In genomic region chr2:46460241-46460921, GRCh38 we compare ENCODE assay signal across 14 cellular contexts. TPM values are rescaled to one million over a fixed set of nuclear protein-coding genes. Genes with fewer than 3 reads are reported as not detected.
DNase-seq lines count a peak whose midpoint lies in the region; ATAC-seq, FAIRE-seq and TF ChIP-seq lines count a peak whose summit lies in the region.
"Had no signal": no experiment of that assay in that cellular context is flagged by ENCODE, and none has a peak within 500 bp of the region (broad histone marks: within the 10 kb centered on the region; RNA-seq: fewer than 3 reads in every experiment).

No MANE protein-coding gene starts in this region.

- no peak for TF ChIP-seq RAD21 in K562 (CRISPR knock-in tag; conservative IDR thresholded peaks at IDR 0.05 in 1 of 2, IDR thresholded peaks at IDR 0.05 in 1 of 2)

- no TSS peak for BruUV-seq in K562 (replicated peaks; lab: Mats Ljungman, UMichigan)

- intact Hi-C loops in K562 (cut with micrococcal nuclease): loop anchor here (2.0 kb wide), 1 partner anchor 96 kb away; no protein-coding TSS in a partner anchor

- TF ChIP-seq CTCF in K562 (IDR thresholded peaks at IDR 0.05 in 2 of 3, conservative IDR thresholded peaks at IDR 0.05 in 1 of 3; ENCODE audit: insufficient read depth in 2 of 3, low read depth in 1 of 3, low read length in 3 of 3): no peak

- peaks cover 8 to 10% of the 10 kb centered on the region in 2 experiments; a peak in 4 of 5 replicates for H3K4me1 ChIP-seq in K562 (replicated peaks in 1 of 2; ENCODE audit: control insufficient read depth in 2 of 2, insufficient read depth in 2 of 2, low read length in 2 of 2)

- H3K9me1 ChIP-seq in K562 (ENCODE audit: control insufficient read depth, insufficient read depth, low read length): peaks cover 2% of the 10 kb centered on the region

- peaks cover 8% of the 10 kb centered on the region; the same call in 2 of the 3 replicates for H3K36me3 ChIP-seq in K562 (ENCODE audit: control insufficient read depth, insufficient read depth, low read length)

- POLR2A ChIA-PET in K562 (lab: Yijun Ruan, JAX): interaction anchor here (0.5 to 1.8 kb wide), 5 partner anchors 10 to 413 kb away, joined by 3 to 4 read pairs (median 3); no protein-coding TSS in a partner anchor

- H4K20me1 ChIP-seq in K562 (replicated peaks; ENCODE audit: control insufficient read depth, insufficient read depth, low read length): peaks cover 12% of the 10 kb centered on the region; the same call in 1 of the 2 replicates

- no peak for TF ChIP-seq POLR2A in K562 (conservative IDR thresholded peaks at IDR 0.05)

- no peak overlapping the region for H3K4me3 ChIP-seq in K562
- H3K4me3 ChIP-seq: skin epidermis had no signal

- in situ Hi-C loops in K562 (cut with MboI): no loop called here

- no peaks in the 10 kb centered on the region for H3K9me3 ChIP-seq in K562 (replicated peaks; ENCODE audit: control insufficient read depth, insufficient read depth, low read depth, low read length)

- H2AFZ ChIP-seq in K562 (ENCODE audit: low read depth, low read length): peak overlapping the region; percentile 18; the same call in 1 of the 2 replicates

- ATAC-seq in K562: peak; percentile 13
- ATAC-seq in HG03354 (IDR thresholded peaks at IDR 0.05; ENCODE audit: poor library complexity, severe bottlenecking, unreplicated experiment): no peak

- H3K9ac ChIP-seq in K562 (ENCODE audit: insufficient read depth in 1 of 2, low read depth in 2 of 2, low read length in 2 of 2): peak overlapping the region in 1 of 2 experiments; percentile 53; a peak in 2 of 4 replicates

- TF ChIP-seq EP300 in K562 (IDR thresholded peaks at IDR 0.05; ENCODE audit: low read length): no peak

- H3K4me2 ChIP-seq in K562 (ENCODE audit: insufficient read depth, low read length): no peak overlapping the region

- H3K27ac ChIP-seq in K562 (ENCODE audit: extremely low read depth, low read depth, low read length): no peak overlapping the region

- 35% methylated on average over 16 of the region's 16 CpGs for WGBS in K562 (ENCODE audit: insufficient coverage, low coverage, missing lambda C conversion rate)

- CTCF ChIA-PET in K562 (lab: Yijun Ruan, JAX; ENCODE audit: low intra/inter-chr PET ratio): interaction anchor here (0.6 to 2.6 kb wide), 6 partner anchors 128 to 466 kb away, joined by 3 to 48 read pairs (median 10); no protein-coding TSS in a partner anchor

- FAIRE-seq in K562 (lab: Jason Lieb, UNC): no peak
- FAIRE-seq: urothelium cell line had no signal

- DNase-seq in C1 segment of cervical spinal cord (lab: John Stamatoyannopoulos, UW) (peak in 13 of 14 donors; percentile 26 to 94 (median 82)), K562 (ENCODE audit: extremely low read depth in 1 of 4, low spot score in 3 of 4) (peak in 1 of 4 experiments; percentile 28), hypothalamus (lab: John Stamatoyannopoulos, UW) (peak; percentile 22 to 96 (median 79)), pons (ENCODE audit: low spot score) (peak; percentile 95), GM03348 (ENCODE audit: low spot score) (no peak), NOMO-1 (lab: John Stamatoyannopoulos, UW; ENCODE audit: unreplicated experiment in 2 of 2) (no peak), NCI-H526 treated with DMSO at 0.1 percent for 48 hours (lab: John Stamatoyannopoulos, UW) (no peak)
- DNase-seq: mesenchymal stem cell, MV-4-11, NCI-H526 had no signal

- H3K79me2 ChIP-seq in K562 (ENCODE audit: control insufficient read depth, insufficient read depth, low read length): no peaks in the 10 kb centered on the region

- no peaks in the 10 kb centered on the region for H3K27me3 ChIP-seq in K562 (ENCODE audit: control insufficient read depth in 2 of 2, insufficient read depth in 2 of 2, low read length in 2 of 2)

TF ChIP-seq in K562, 482 proteins besides CTCF, POLR2A, EP300 and RAD21 (continues in another document):
- TF ChIP-seq MCM5 (IDR thresholded peaks at IDR 0.05; ENCODE audit: low read depth) (no peak), MGA (IDR thresholded peaks at IDR 0.05) (peak; percentile 56)

RNA-seq across cellular contexts. Expression of gene TMEM247, which starts 19.0 kb away (rescaled TPM):
- total RNA-seq in K562 (2011; cell fraction: chromatin; rRNA removed; ENCODE audit: low replicate concordance): 3.0 TPM in 1 of 2 replicates, not detected in the other
- total RNA-seq in K562 (2011; cell fraction: nucleolus; rRNA removed): 0.92 and 2.0 TPM in 2 replicates
- total RNA-seq in K562 (2011; cell fraction: nucleoplasm; rRNA removed): 1.5 TPM in 1 of 2 replicates, not detected in the other
- 3.0 and 3.7 TPM in 2 replicates for total RNA-seq in K562 (2014; rRNA removed)
- total RNA-seq in K562 (2014; rRNA removed; fragmentation: Illumina TruSeq; extraction: Trizol): 0.51 and 1.4 TPM in 2 replicates
- 1.2 and 1.3 TPM in 2 replicates for total RNA-seq in K562 (2015; rRNA removed; fragmentation: Illumina TruSeq; extraction: Trizol)
- 4.7 and 4.9 TPM in 2 replicates for total RNA-seq in K562 (2021)
- 0.18 and 3.2 TPM in 2 replicates for polyA plus RNA-seq in K562 (2011; rRNA removed)
- polyA plus RNA-seq in K562 (2011; cell fraction: cytosol; rRNA removed): 0.27 and 4.6 TPM in 2 replicates
- 0.32 and 6.5 TPM in 2 replicates for polyA plus RNA-seq in K562 (2011; cell fraction: nucleus; rRNA removed)
- polyA plus RNA-seq in K562 (2012): 3.0 and 6.2 TPM in 2 replicates
- 0.24 and 1.6 TPM in 2 replicates for polyA plus RNA-seq in K562 (2014; fragmentation: Illumina TruSeq; extraction: Trizol)
- polyA plus RNA-seq in K562 (2014; fragmentation: Nextera tagmentation; extraction: Ambion mirVana): 1 to 10 TPM; 2.1 to 3.1 TPM
- 4.4 and 6.8 TPM in 2 replicates for polyA plus RNA-seq in K562 (2014; rRNA removed)
- polyA minus RNA-seq in K562 (2011; rRNA and poly(A)+ RNA removed): 0.35 TPM in 1 of 2 replicates, not detected in the other
- polyA minus RNA-seq in K562 (2011; cell fraction: cytosol; rRNA and poly(A)+ RNA removed): not detected in 2 replicates
- polyA minus RNA-seq in K562 (2011; cell fraction: nucleus; rRNA and poly(A)+ RNA removed): 1.1 TPM in 1 of 2 replicates, not detected in the other
- total RNA-seq: chondrocyte had no signal

Comparison
In these comparisons a context has a peak if more than half of its experiments do, and no peak if none do; other contexts are left out.
1. DNase-seq: peak in C1 segment of cervical spinal cord (13 of 14), hypothalamus (51 of 51) and pons (single experiment); none in GM03348 (single experiment), NOMO-1 (0 of 2) and NCI-H526 treated with DMSO at 0.1 percent for 48 hours (single experiment).